In the genomic region with DNA sequence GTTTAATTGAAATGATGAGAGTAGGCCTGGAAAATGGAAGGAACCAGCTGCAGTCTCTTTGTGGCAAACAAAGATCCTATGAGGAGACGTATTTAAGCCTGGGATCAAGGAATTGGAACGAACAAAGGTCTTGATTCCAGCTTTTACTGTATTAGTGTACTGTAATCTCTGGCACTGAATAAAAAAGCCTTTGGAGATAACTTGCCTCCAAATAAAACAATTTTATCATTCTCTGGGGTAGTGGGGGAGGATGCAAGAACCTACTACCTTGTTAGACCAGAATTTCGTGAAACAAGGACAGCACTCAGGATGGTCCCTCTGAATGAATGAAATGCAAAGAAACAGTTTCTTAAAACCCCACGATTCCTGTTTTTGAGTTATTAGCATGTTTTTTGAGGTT, we compare ENCODE assay signal across 23 cellular contexts.
"Had no signal": no experiment of that assay in that cellular context is flagged by ENCODE, and none has a peak within 500 bp of the region (broad histone marks: within the 10 kb centered on the region; RNA-seq: fewer than 3 reads in every experiment).

No MANE protein-coding gene starts in this region.

- H3K9me3 ChIP-seq: colonic mucosa, esophagus muscularis mucosa, gastrocnemius medialis, heart right ventricle, left lung, lower lobe of right lung, mucosa of descending colon had no signal

- DNase-seq: colonic mucosa; cortex of kidney; effector CD4-positive, alpha-beta T cell; effector memory CD8-positive, alpha-beta T cell; foreskin melanocyte; gastrocnemius medialis; glutamatergic neuron; head of caudate nucleus; heart right ventricle; hippocampal formation; left cardiac atrium; left lung; left ventricle myocardium superior; lower lobe of right lung; mesenchymal stem cell; mucosa of descending colon; naive B cell had no signal

- H3K27ac Mint-ChIP-seq: dendritic cell treated with granulocyte-macrophage colony-stimulating factor and Interleukin-4, amounts not matched to agents 40 ng/mL and 50 ng/mL, for 4 days; effector memory CD8-positive, alpha-beta T cell; mesothelial cell of epicardium; naive B cell had no signal

- FAIRE-seq: endothelial cell of umbilical vein, islet of Langerhans, keratinocyte had no signal

- ATAC-seq: effector memory CD8-positive, alpha-beta T cell; gastrocnemius medialis; heart right ventricle; left cardiac atrium; left lung; left ventricle myocardium superior; lower lobe of right lung; mucosa of descending colon had no signal

- H3K27me3 Mint-ChIP-seq: dendritic cell treated with granulocyte-macrophage colony-stimulating factor and Interleukin-4, amounts not matched to agents 40 ng/mL and 50 ng/mL, for 4 days had no signal

- H3K27me3 ChIP-seq: colonic mucosa, esophagus muscularis mucosa, gastrocnemius medialis, left lung had no signal

- H3K4me3 Mint-ChIP-seq: dendritic cell treated with granulocyte-macrophage colony-stimulating factor and Interleukin-4, amounts not matched to agents 40 ng/mL and 50 ng/mL, for 4 days; effector memory CD8-positive, alpha-beta T cell; mesothelial cell of epicardium; naive B cell had no signal

- H3K36me3 Mint-ChIP-seq: mesothelial cell of epicardium, naive B cell had no signal

- H3K27ac ChIP-seq: colonic mucosa, esophagus muscularis mucosa, gastrocnemius medialis, heart right ventricle, left lung, lower lobe of right lung had no signal

- H3K4me1 ChIP-seq: colonic mucosa, esophagus muscularis mucosa, gastrocnemius medialis, heart right ventricle, left lung, lower lobe of right lung had no signal

- H3K4me1 Mint-ChIP-seq: naive B cell had no signal

- H3K4me3 ChIP-seq: colonic mucosa, esophagus muscularis mucosa, gastrocnemius medialis, heart right ventricle, left lung, lower lobe of right lung, mucosa of descending colon had no signal

- H3K36me3 ChIP-seq: colonic mucosa, esophagus muscularis mucosa, gastrocnemius medialis, heart right ventricle, left lung, lower lobe of right lung had no signal
